In genomic region chr4:25863347-25863784, GRCh38 we compare ENCODE assay signal across 8 cellular contexts. TPM values are rescaled to one million over a fixed set of nuclear protein-coding genes. Genes with fewer than 3 reads are reported as not detected.
DNase-seq lines count a peak whose midpoint lies in the region; ATAC-seq and TF ChIP-seq lines count a peak whose summit lies in the region.

No MANE protein-coding gene starts in this region.

- H3K4me1 ChIP-seq in PC-3 (ENCODE audit: insufficient read depth, low read length) (peaks cover 21% of the 10 kb centered on the region), ectodermal cell (ENCODE audit: control insufficient read depth, insufficient read depth, low read length) (peaks cover 14% of the 10 kb centered on the region), muscle layer of colon (ENCODE audit: insufficient read depth, low read length) (peaks cover 5% of the 10 kb centered on the region)

- 1% methylated on average over 26 of the region's 26 CpGs for WGBS in ectodermal cell, 2 experiments

- no TSS peak for BruUV-seq in PC-3 (replicated peaks; lab: Mats Ljungman, UMichigan)

- peak overlapping the region; percentile 37 for H3K4me3 ChIP-seq in GM12864 (ENCODE audit: low read depth, low read length)
- H3K4me3 ChIP-seq in PC-3 (ENCODE audit: low read length): peak overlapping the region; percentile 74
- peak overlapping the region; percentile 63 for H3K4me3 ChIP-seq in ectodermal cell (ENCODE audit: insufficient read depth, low read depth, low read length)
- peak overlapping the region; percentile 27 to 53 for H3K4me3 ChIP-seq in muscle layer of colon (ENCODE audit: low read depth in 1 of 2, low read length in 2 of 2)

- peak overlapping the region; percentile 87 for H3K4me2 ChIP-seq in PC-3 (ENCODE audit: low read length)

- H3F3A ChIP-seq in PC-3 (ENCODE audit: low read length, unreplicated experiment): no peaks in the 10 kb centered on the region

- no peaks in the 10 kb centered on the region for H3K9me2 ChIP-seq in PC-3 (replicated peaks; ENCODE audit: low read length)

- POLR2A ChIA-PET in PC-3 (lab: Charles Lee; ENCODE audit: unreplicated experiment): no interaction called here

- H3K9ac ChIP-seq in PC-3 (ENCODE audit: low read length): no peak overlapping the region
- H3K9ac ChIP-seq in muscle layer of colon (ENCODE audit: low read length): no peak overlapping the region

- H3K9me3 ChIP-seq in PC-3 (ENCODE audit: low read length): no peaks in the 10 kb centered on the region
- H3K9me3 ChIP-seq in ectodermal cell (ENCODE audit: control insufficient read depth, low read length): no peaks in the 10 kb centered on the region
- no peaks in the 10 kb centered on the region for H3K9me3 ChIP-seq in muscle layer of colon (ENCODE audit: low read length)

- H3K36me3 ChIP-seq in PC-3 (ENCODE audit: low read depth, low read length) (no peaks in the 10 kb centered on the region), ectodermal cell (ENCODE audit: control insufficient read depth, insufficient read depth, low read length) (no peaks in the 10 kb centered on the region), muscle layer of colon (ENCODE audit: insufficient read depth, low read length) (no peaks in the 10 kb centered on the region)

- no peaks in the 10 kb centered on the region for H3K27me3 ChIP-seq in PC-3 (ENCODE audit: low read length)
- H3K27me3 ChIP-seq in ectodermal cell (ENCODE audit: control insufficient read depth, insufficient read depth, low read length, poor library complexity, severe bottlenecking): peaks cover 37% of the 10 kb centered on the region
- H3K27me3 ChIP-seq in muscle layer of colon (ENCODE audit: control insufficient read depth in 1 of 2, insufficient read depth in 2 of 2, low read length in 2 of 2): peaks cover 4 to 17% of the 10 kb centered on the region in 2 donors

- TF ChIP-seq CTCF in GM12864 (IDR thresholded peaks at IDR 0.05; ENCODE audit: low read depth, low read length, missing control alignments) (peak; percentile 16), PC-3 (conservative IDR thresholded peaks at IDR 0.05; ENCODE audit: low read depth, low read length) (peak; percentile 46)

- H2AFZ ChIP-seq in PC-3 (ENCODE audit: low read length): peak overlapping the region; percentile 86

- H3K27ac ChIP-seq in PC-3 (ENCODE audit: low read length): no peak overlapping the region
- no peak overlapping the region for H3K27ac ChIP-seq in ectodermal cell (ENCODE audit: insufficient read depth, low read depth, low read length, poor library complexity, severe bottlenecking)
- no peak overlapping the region for H3K27ac ChIP-seq in muscle layer of colon (ENCODE audit: low read depth, low read length)

- CTCF ChIA-PET in PC-3 (lab: Charles Lee): no interaction called here

- ATAC-seq in PC-3: peak; percentile 16
- no peak for ATAC-seq in GM21423 (IDR thresholded peaks at IDR 0.05; ENCODE audit: unreplicated experiment)

- intact Hi-C loops in PC-3 (cut with micrococcal nuclease): loop anchor here (2.0 kb wide), 1 partner anchor 47 kb away; no protein-coding TSS in a partner anchor

- peaks cover 35% of the 10 kb centered on the region for H3K79me2 ChIP-seq in PC-3 (ENCODE audit: low read length)

- H4K20me1 ChIP-seq in PC-3 (ENCODE audit: low read length): no peaks in the 10 kb centered on the region

- DNase-seq in GM12864 (ENCODE audit: low read depth): no peak
- DNase-seq in PC-3: peak; percentile 3
- no peak for DNase-seq in NCI-H526 treated with DMSO at 0.1 percent for 48 hours (lab: John Stamatoyannopoulos, UW)
- no peak for DNase-seq in amniotic stem cell (lab: John Stamatoyannopoulos, UW)
- no peak for DNase-seq in kidney glomerular epithelial cell (lab: John Stamatoyannopoulos, UW)

RNA-seq across cellular contexts. Expression of gene SEL1L3, which starts 0.6 kb away (rescaled TPM):
- total RNA-seq in PC-3 (2014; rRNA removed): 31.9 and 36.1 TPM in 2 replicates
- polyA plus RNA-seq in ectodermal cell (2013, experiment 1 of 4): 40.7 TPM
- 39.1 TPM for polyA plus RNA-seq in ectodermal cell (2013, experiment 2 of 4)
- 31.2 TPM for polyA plus RNA-seq in ectodermal cell (2013, experiment 3 of 4)
- 29.0 TPM for polyA plus RNA-seq in ectodermal cell (2013, experiment 4 of 4)

RNA-seq across cellular contexts. Expression of gene SMIM20, which starts 50.7 kb away (rescaled TPM):
- total RNA-seq in PC-3 (2014; rRNA removed): 21.3 and 27.0 TPM in 2 replicates
- 58.2 TPM for polyA plus RNA-seq in ectodermal cell (2013, experiment 1 of 4)
- 49.8 TPM for polyA plus RNA-seq in ectodermal cell (2013, experiment 2 of 4)
- 62.3 TPM for polyA plus RNA-seq in ectodermal cell (2013, experiment 3 of 4)
- 67.2 TPM for polyA plus RNA-seq in ectodermal cell (2013, experiment 4 of 4)
